18 cellular contexts compared by ENCODE assay signal in the genomic region with DNA sequence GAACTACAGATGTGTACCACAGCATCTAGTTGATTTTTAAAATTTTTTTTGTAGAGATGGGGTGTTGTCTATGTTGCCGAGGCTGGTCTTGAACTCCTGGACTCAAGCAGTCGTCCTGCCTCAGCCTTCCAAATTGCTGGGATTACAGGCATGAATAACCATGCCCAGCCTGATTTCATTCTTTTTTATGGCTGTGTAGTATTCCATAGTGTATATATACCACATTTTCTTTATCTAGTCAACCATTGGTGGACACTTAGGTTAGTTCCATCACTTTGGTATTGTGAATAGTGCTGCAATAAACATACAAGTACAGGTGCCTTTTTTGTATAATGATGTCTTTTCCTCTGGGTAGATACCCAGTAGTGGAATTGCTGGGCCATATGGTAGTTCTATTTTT. TPM values are rescaled to one million over a fixed set of nuclear protein-coding genes. Genes with fewer than 3 reads are reported as not detected.
A peak's percentile ranks its signal among the peaks of the same experiment; 100 is the strongest.
DNase-seq lines count a peak whose midpoint lies in the region; ATAC-seq and TF ChIP-seq lines count a peak whose summit lies in the region.
"Had no signal": no experiment of that assay in that cellular context is flagged by ENCODE, and none has a peak within 500 bp of the region (broad histone marks: within the 10 kb centered on the region; RNA-seq: fewer than 3 reads in every experiment).

No MANE protein-coding gene starts in this region.

- WGBS in psoas muscle, 3 donors: 86 to 95% (median 91%) methylated on average over 2 of the region's 2 CpGs

- no peaks in the 10 kb centered on the region for H3K9me3 ChIP-seq in psoas muscle
- H3K9me3 ChIP-seq: BE2C had no signal

- TF ChIP-seq CTCF in glutamatergic neuron (IDR thresholded peaks at IDR 0.05; ENCODE audit: partially characterized antibody, unreplicated experiment): no peak
- no peak for TF ChIP-seq CTCF in psoas muscle (IDR thresholded peaks at IDR 0.05)

- H3K4me3 Mint-ChIP-seq in activated naive CD8-positive, alpha-beta T cell: peak overlapping the region; percentile 14
- no peak overlapping the region for H3K4me3 Mint-ChIP-seq in activated naive CD8-positive, alpha-beta T cell treated with anti-CD3 and anti-CD28 coated beads, Interleukin-2, amount 50 U/mL, for 24 hours
- H3K4me3 Mint-ChIP-seq in glutamatergic neuron (ENCODE audit: unreplicated experiment): peak overlapping the region; percentile 15
- no peak overlapping the region for H3K4me3 Mint-ChIP-seq in activated CD4-positive, alpha-beta T cell treated with anti-CD3 and anti-CD28 coated beads, Interleukin-2, amount 10 ng/mL, durations not matched to agents 7 days and 5 days
- H3K4me3 Mint-ChIP-seq: CD14-positive monocyte; CD4-positive, alpha-beta T cell had no signal

- H3K27me3 Mint-ChIP-seq in activated naive CD8-positive, alpha-beta T cell: no peaks in the 10 kb centered on the region
- no peaks in the 10 kb centered on the region for H3K27me3 Mint-ChIP-seq in activated naive CD8-positive, alpha-beta T cell treated with anti-CD3 and anti-CD28 coated beads, Interleukin-2, amount 50 U/mL, for 24 hours
- peaks cover 8% of the 10 kb centered on the region for H3K27me3 Mint-ChIP-seq in glutamatergic neuron (ENCODE audit: unreplicated experiment)
- no peaks in the 10 kb centered on the region for H3K27me3 Mint-ChIP-seq in activated CD4-positive, alpha-beta T cell treated with anti-CD3 and anti-CD28 coated beads, Interleukin-2, amount 10 ng/mL, durations not matched to agents 7 days and 5 days
- H3K27me3 Mint-ChIP-seq: CD4-positive, alpha-beta T cell had no signal

- no peak for DNase-seq in activated naive CD8-positive, alpha-beta T cell treated with anti-CD3 and anti-CD28 coated beads, Interleukin-2, amount 50 U/mL, for 24 hours
- DNase-seq in glutamatergic neuron (no peak), psoas muscle (no peak), T-helper 9 cell (no peak), DMS53 (lab: John Stamatoyannopoulos, UW) (no peak)
- DNase-seq in activated CD4-positive, alpha-beta T cell treated with anti-CD3 and anti-CD28 coated beads, Interleukin-2, amount 10 ng/mL, durations not matched to agents 7 days and 5 days: no peak
- DNase-seq: BE2C; CD4-positive, alpha-beta T cell; CD8-positive, alpha-beta memory T cell; DMS 273 treated with DMSO at 0.1 percent for 48 hours; GF-D8; GOT3; H7; HCEC 1CT had no signal

- H3K36me3 Mint-ChIP-seq in activated naive CD8-positive, alpha-beta T cell: peaks cover 9% of the 10 kb centered on the region
- H3K36me3 Mint-ChIP-seq in activated naive CD8-positive, alpha-beta T cell treated with anti-CD3 and anti-CD28 coated beads, Interleukin-2, amount 50 U/mL, for 24 hours (ENCODE audit: low read depth): peaks cover 14% of the 10 kb centered on the region
- H3K36me3 Mint-ChIP-seq in glutamatergic neuron (ENCODE audit: unreplicated experiment): no peaks in the 10 kb centered on the region
- H3K36me3 Mint-ChIP-seq in activated CD4-positive, alpha-beta T cell treated with anti-CD3 and anti-CD28 coated beads, Interleukin-2, amount 10 ng/mL, durations not matched to agents 7 days and 5 days (ENCODE audit: low read depth): peaks cover 11% of the 10 kb centered on the region

- H3K27ac Mint-ChIP-seq in activated naive CD8-positive, alpha-beta T cell: no peak overlapping the region
- H3K27ac Mint-ChIP-seq in activated naive CD8-positive, alpha-beta T cell treated with anti-CD3 and anti-CD28 coated beads, Interleukin-2, amount 50 U/mL, for 24 hours: no peak overlapping the region
- H3K27ac Mint-ChIP-seq in glutamatergic neuron (ENCODE audit: unreplicated experiment): no peak overlapping the region
- H3K27ac Mint-ChIP-seq in activated CD4-positive, alpha-beta T cell treated with anti-CD3 and anti-CD28 coated beads, Interleukin-2, amount 10 ng/mL, durations not matched to agents 7 days and 5 days: no peak overlapping the region
- H3K27ac Mint-ChIP-seq: CD14-positive monocyte; CD4-positive, alpha-beta T cell had no signal

- intact Hi-C loops in psoas muscle (cut with DNase I): loop anchor here in 1 of 2 donors (5.0 kb wide), 1 partner anchor 41 kb away; no protein-coding TSS in a partner anchor

- CTCF ChIA-PET in activated CD4-positive, alpha-beta T cell treated with anti-CD3 and anti-CD28 coated beads, Interleukin-2, amount 10 ng/mL, durations not matched to agents 7 days and 5 days (lab: Charles Lee): interaction anchor here (1.2 to 1.5 kb wide), 4 partner anchors 14 to 49 kb away, joined by 3 read pairs; no protein-coding TSS in a partner anchor

- H3K27me3 ChIP-seq in psoas muscle (ENCODE audit: insufficient read depth in 3 of 3, low read length in 2 of 3): no peaks in the 10 kb centered on the region
- H3K27me3 ChIP-seq: BE2C; BLaER1 treated with 17β-estradiol and CSF1 and Interleukin-3, amounts not matched to agents 10 nM and 100 nM had no signal

- POLR2A ChIA-PET in activated CD4-positive, alpha-beta T cell treated with anti-CD3 and anti-CD28 coated beads, Interleukin-2, amount 10 ng/mL, durations not matched to agents 7 days and 5 days (lab: Charles Lee): no interaction called here

- H3K4me1 ChIP-seq in psoas muscle: peaks cover 37% of the 10 kb centered on the region

- no peak overlapping the region for H3K4me3 ChIP-seq in psoas muscle
- H3K4me3 ChIP-seq: BLaER1 treated with 17β-estradiol and CSF1 and Interleukin-3, amounts not matched to agents 10 nM and 100 nM had no signal

- ATAC-seq in activated naive CD8-positive, alpha-beta T cell treated with anti-CD3 and anti-CD28 coated beads, Interleukin-2, amount 50 U/mL, for 24 hours: no peak
- no peak for ATAC-seq in psoas muscle

- H3K36me3 ChIP-seq in psoas muscle (ENCODE audit: insufficient read depth in 1 of 2, low read depth in 1 of 2): no peaks in the 10 kb centered on the region
- H3K36me3 ChIP-seq: BE2C had no signal

- peaks cover 59% of the 10 kb centered on the region for H3K4me1 Mint-ChIP-seq in activated naive CD8-positive, alpha-beta T cell (ENCODE audit: low read depth)
- H3K4me1 Mint-ChIP-seq in activated naive CD8-positive, alpha-beta T cell treated with anti-CD3 and anti-CD28 coated beads, Interleukin-2, amount 50 U/mL, for 24 hours: peaks cover 56% of the 10 kb centered on the region
- peaks cover 27% of the 10 kb centered on the region for H3K4me1 Mint-ChIP-seq in glutamatergic neuron (ENCODE audit: low read depth, unreplicated experiment)
- H3K4me1 Mint-ChIP-seq in activated CD4-positive, alpha-beta T cell treated with anti-CD3 and anti-CD28 coated beads, Interleukin-2, amount 10 ng/mL, durations not matched to agents 7 days and 5 days: peaks cover 49% of the 10 kb centered on the region

- H3K27ac ChIP-seq in psoas muscle: peak overlapping the region; percentile 96
- H3K27ac ChIP-seq: 22Rv1; BLaER1 treated with 17β-estradiol and CSF1 and Interleukin-3, amounts not matched to agents 10 nM and 100 nM had no signal

- H3K9me3 Mint-ChIP-seq in activated naive CD8-positive, alpha-beta T cell (ENCODE audit: low read depth): no peaks in the 10 kb centered on the region
- H3K9me3 Mint-ChIP-seq in activated naive CD8-positive, alpha-beta T cell treated with anti-CD3 and anti-CD28 coated beads, Interleukin-2, amount 50 U/mL, for 24 hours: no peaks in the 10 kb centered on the region
- H3K9me3 Mint-ChIP-seq in glutamatergic neuron (ENCODE audit: unreplicated experiment): peaks cover 2% of the 10 kb centered on the region
- no peaks in the 10 kb centered on the region for H3K9me3 Mint-ChIP-seq in activated CD4-positive, alpha-beta T cell treated with anti-CD3 and anti-CD28 coated beads, Interleukin-2, amount 10 ng/mL, durations not matched to agents 7 days and 5 days
- H3K9me3 Mint-ChIP-seq: CD4-positive, alpha-beta T cell; CD8-positive, alpha-beta memory T cell had no signal

RNA-seq across cellular contexts. Expression of gene RCL1, which starts 3.8 kb away (rescaled TPM):
- total RNA-seq in glutamatergic neuron (ENCODE audit: unreplicated experiment) (14.4 TPM), psoas muscle (10 to 100 TPM; 16.0 to 29.5 (median 17.9) TPM)
- polyA plus RNA-seq in psoas muscle: 10 to 100 TPM in 2 of 3 donors, 1 to 10 TPM in 1; 8.9 to 13.2 (median 10.7) TPM
- 10 to 100 TPM; 13.6 to 17.3 TPM for total RNA-seq in activated CD4-positive, alpha-beta T cell treated with anti-CD3 and anti-CD28 coated beads, Interleukin-2, amount 10 ng/mL, durations not matched to agents 7 days and 5 days

RNA-seq across cellular contexts. Expression of gene AK3, which starts 55.5 kb away (rescaled TPM):
- 33.7 TPM for total RNA-seq in glutamatergic neuron (ENCODE audit: unreplicated experiment)
- total RNA-seq in psoas muscle: 100 to 1,000 TPM; 100 to 143 (median 115) TPM
- 100 to 1,000 TPM in 2 of 3 donors, 10 to 100 TPM in 1; 47.5 to 183 (median 102) TPM for polyA plus RNA-seq in psoas muscle
- total RNA-seq in activated CD4-positive, alpha-beta T cell treated with anti-CD3 and anti-CD28 coated beads, Interleukin-2, amount 10 ng/mL, durations not matched to agents 7 days and 5 days: 10 to 100 TPM; 34.4 to 38.9 TPM

Comparison
In these comparisons a context has a peak if more than half of its experiments do, and no peak if none do; other contexts are left out.
1. H3K4me3 Mint-ChIP-seq: peak in activated naive CD8-positive, alpha-beta T cell (single experiment) and glutamatergic neuron (single experiment); none in activated naive CD8-positive, alpha-beta T cell treated with anti-CD3 and anti-CD28 coated beads, Interleukin-2, amount 50 U/mL, for 24 hours (single experiment) and activated CD4-positive, alpha-beta T cell treated with anti-CD3 and anti-CD28 coated beads, Interleukin-2, amount 10 ng/mL, durations not matched to agents 7 days and 5 days (single experiment).